1 cellular context compared by ENCODE assay signal in genomic region chr19:40567750-40568494, GRCh38.
TF ChIP-seq lines count a peak whose summit lies in the region.

No MANE protein-coding gene starts in this region.

TF ChIP-seq in IMR-90, 13 proteins besides CTCF, POLR2A, EP300 and RAD21 (continued from another document):
- TF ChIP-seq USF2 (IDR thresholded peaks at IDR 0.05; ENCODE audit: low read depth, low read length) (no peak), MAZ (IDR thresholded peaks at IDR 0.05; ENCODE audit: borderline replicate concordance, low read depth, low read length) (no peak), NFE2L2 (IDR thresholded peaks at IDR 0.05; ENCODE audit: low read depth, low read length) (no peak), RCOR1 (IDR thresholded peaks at IDR 0.05; ENCODE audit: insufficient replicate concordance, low read length) (no peak), SMC3 (IDR thresholded peaks at IDR 0.05; ENCODE audit: low read depth, low read length) (no peak), CHD1 (IDR thresholded peaks at IDR 0.05; ENCODE audit: low read depth, low read length) (no peak)
